Comparison of ENCODE assay signal across 19 cellular contexts in the genomic region with DNA sequence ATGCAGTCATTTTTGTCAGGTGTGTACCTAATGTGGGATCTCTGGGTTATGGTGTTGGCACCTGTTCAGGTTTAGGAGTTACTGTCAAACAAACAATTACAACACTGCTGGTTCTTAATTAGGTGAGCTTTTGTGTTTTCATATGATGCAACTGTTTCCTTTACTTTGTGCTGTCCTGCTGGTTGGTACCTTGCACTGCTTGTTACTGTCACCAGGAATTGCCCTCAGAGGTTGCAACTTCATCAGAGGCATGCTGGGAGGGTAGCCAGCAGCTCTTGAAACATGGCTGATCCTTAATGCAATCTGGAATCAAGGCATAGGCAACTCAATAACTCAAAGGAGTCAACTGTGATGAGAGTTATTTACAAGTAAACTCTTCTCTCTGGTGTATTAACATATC.
"Had no signal": no experiment of that assay in that cellular context is flagged by ENCODE, and none has a peak within 500 bp of the region (broad histone marks: within the 10 kb centered on the region; RNA-seq: fewer than 3 reads in every experiment).

No MANE protein-coding gene starts in this region.

- H3K4me3 ChIP-seq: dorsolateral prefrontal cortex, gastrocnemius medialis, left lung, lower lobe of right lung, right atrium auricular region, sigmoid colon, skin epidermis, stomach, thoracic aorta, transverse colon had no signal

- DNase-seq: cortex of kidney; dorsolateral prefrontal cortex; effector CD8-positive, alpha-beta T cell; gastrocnemius medialis; islet precursor cell; left lung; lower lobe of right lung; natural killer cell; posterior cingulate gyrus; sigmoid colon; stimulated activated CD4-positive, alpha-beta T cell treated with anti-CD3 and anti-CD28 coated beads, Interleukin-2, amount 100 ng/mL, for 24 hours; stimulated activated CD4-positive, alpha-beta T cell treated with anti-CD3 and anti-CD28 coated beads, Interleukin-4, amount 100 ng/mL, for 4 hours; stimulated activated naive CD4-positive, alpha-beta T cell; substantia nigra; transverse colon had no signal
